In the genomic region with DNA sequence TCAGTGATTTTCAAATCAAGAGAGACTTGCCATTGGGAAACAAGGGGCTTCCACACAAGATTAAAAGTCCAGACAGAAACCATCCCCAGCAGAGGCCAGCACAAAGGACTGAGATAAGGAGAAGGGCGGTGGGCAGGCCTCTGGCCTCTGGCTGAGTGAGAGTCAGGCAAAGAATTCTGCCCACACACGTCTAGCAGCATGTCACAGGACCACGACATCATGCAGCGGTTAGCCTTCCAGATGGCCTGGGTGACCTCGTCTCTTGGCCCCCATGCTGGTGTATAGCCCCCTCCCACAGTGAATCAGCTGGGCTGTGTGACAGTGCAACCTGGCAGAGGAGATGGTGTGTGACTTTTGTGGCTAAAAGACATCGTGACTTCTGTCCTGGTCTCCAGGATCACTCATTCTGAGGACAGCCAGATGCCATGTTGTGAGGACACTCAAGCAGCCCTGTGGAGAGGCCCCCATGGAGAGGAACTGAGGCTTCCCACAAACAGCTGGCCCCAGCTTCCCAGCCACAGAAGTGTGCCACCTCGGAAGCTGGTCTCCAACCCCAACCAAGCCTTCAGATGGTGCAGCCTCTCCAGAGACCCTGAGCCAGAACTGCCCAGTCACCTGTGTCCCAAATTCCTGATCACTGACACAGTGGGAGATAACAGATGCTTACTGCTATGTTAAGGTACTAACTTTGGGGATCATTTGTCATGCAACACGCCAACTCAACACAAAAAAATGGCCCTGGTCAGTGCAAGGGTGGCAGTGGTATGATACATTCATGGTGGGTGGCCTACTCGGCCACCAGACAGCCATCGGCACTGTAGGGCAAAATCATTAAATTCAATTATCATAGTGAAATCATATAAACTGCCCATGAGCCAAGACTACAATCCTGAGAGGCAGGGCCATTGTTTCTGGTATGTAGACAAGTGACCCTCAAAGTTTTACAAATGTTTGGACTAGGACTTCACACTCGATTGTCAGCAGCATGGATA, we compare ENCODE assay signal across 18 cellular contexts.
DNase-seq lines count a peak whose midpoint lies in the region; TF ChIP-seq lines count a peak whose summit lies in the region.
"Had no signal": no experiment of that assay in that cellular context is flagged by ENCODE, and none has a peak within 500 bp of the region (broad histone marks: within the 10 kb centered on the region; RNA-seq: fewer than 3 reads in every experiment).

No MANE protein-coding gene starts in this region.

- H3K9me2 ChIP-seq in MM.1S (replicated peaks; ENCODE audit: insufficient read depth, low read length): no peaks in the 10 kb centered on the region

- intact Hi-C loops in posterior vena cava (cut with DNase I): no loop called here

- in situ Hi-C loops in ACHN (cut with HindIII; ENCODE audit: low pct_ligation_motif_present, low pct_unique_long_range_greater_than_20kb, low sequenced_read_pairs): no loop called here

- H3K27me3 ChIP-seq in H7 (ENCODE audit: control insufficient read depth, insufficient read depth, low read length) (no peaks in the 10 kb centered on the region), MM.1S (replicated peaks; ENCODE audit: insufficient read depth, low read length) (no peaks in the 10 kb centered on the region)
- H3K27me3 ChIP-seq: upper lobe of left lung had no signal

- 0 out of 2 replicates have a peak, but pooled peaks cover 6% of the 10 kb centered on the region for H3K79me2 ChIP-seq in MM.1S (ENCODE audit: low read length)

- no peaks in the 10 kb centered on the region for H3F3A ChIP-seq in MM.1S (ENCODE audit: insufficient read depth, low read length)

- H3K9me3 ChIP-seq in MM.1S (replicated peaks; ENCODE audit: insufficient read depth, low read length): no peaks in the 10 kb centered on the region
- H3K9me3 ChIP-seq: upper lobe of left lung had no signal

- H3K36me3 ChIP-seq in H7 (replicated peaks; ENCODE audit: control insufficient read depth, insufficient read depth, low read length) (peaks cover 1% of the 10 kb centered on the region; the same call in 1 of the 2 replicates), MM.1S (replicated peaks; ENCODE audit: insufficient read depth, low read length) (no peaks in the 10 kb centered on the region)
- H3K36me3 ChIP-seq: upper lobe of left lung had no signal

- TF ChIP-seq CTCF in MM.1S (IDR thresholded peaks at IDR 0.05; ENCODE audit: low read length) (no peak), foreskin fibroblast (IDR thresholded peaks at IDR 0.05; ENCODE audit: low read depth, low read length) (no peak)

- DNase-seq in EL (peak; percentile 26), SK-N-DZ (ENCODE audit: low spot score) (peak; percentile 26), islet precursor cell (peak; percentile 89), posterior vena cava (ENCODE audit: low spot score) (peak; percentile 38), ACHN (no peak), H7 (no peak), MM.1S (no peak), foreskin fibroblast (no peak)
- DNase-seq: activated CD4-positive, alpha-beta T cell treated with anti-CD3 and anti-CD28 coated beads for 1 hour; activated gamma-delta T cell; amniotic stem cell; CD4-positive, alpha-beta memory T cell; naive thymus-derived CD4-positive, alpha-beta T cell; NCI-H1436 treated with DMSO at 0.1 percent for 48 hours; NCI-H2227 treated with DMSO at 0.1 percent for 48 hours; SHP77 treated with DMSO at 0.1 percent for 48 hours; upper lobe of left lung had no signal

- H3K9ac ChIP-seq in MM.1S (ENCODE audit: low read length): no peak overlapping the region

- no peaks in the 10 kb centered on the region for H4K20me1 ChIP-seq in MM.1S (ENCODE audit: insufficient read depth, low read length)

- no peak overlapping the region for H3K4me2 ChIP-seq in MM.1S (ENCODE audit: low read depth, low read length)

- no peaks in the 10 kb centered on the region for H3K4me1 ChIP-seq in MM.1S (ENCODE audit: low read length)

- H2AFZ ChIP-seq in MM.1S (ENCODE audit: low read length): no peak overlapping the region

- H3K27ac ChIP-seq in MM.1S (ENCODE audit: low read length): no peak overlapping the region
- H3K27ac ChIP-seq: upper lobe of left lung had no signal

- H3K4me3 ChIP-seq in H7 (ENCODE audit: insufficient read depth, low read depth, low read length) (no peak overlapping the region), MM.1S (ENCODE audit: low read length) (no peak overlapping the region), foreskin fibroblast (ENCODE audit: low read depth in 1 of 2, low read length in 2 of 2) (no peak overlapping the region)
- H3K4me3 ChIP-seq: coronary artery, upper lobe of left lung had no signal

Comparison
In these comparisons a context has a peak if more than half of its experiments do, and no peak if none do; other contexts are left out.
1. DNase-seq: peak in EL (single experiment), SK-N-DZ (single experiment), islet precursor cell (single experiment) and posterior vena cava (single experiment); none in ACHN (single experiment), H7 (single experiment), MM.1S (single experiment) and foreskin fibroblast (0 of 2).